Comparison of ENCODE assay signal across 1 cellular context in the genomic region with DNA sequence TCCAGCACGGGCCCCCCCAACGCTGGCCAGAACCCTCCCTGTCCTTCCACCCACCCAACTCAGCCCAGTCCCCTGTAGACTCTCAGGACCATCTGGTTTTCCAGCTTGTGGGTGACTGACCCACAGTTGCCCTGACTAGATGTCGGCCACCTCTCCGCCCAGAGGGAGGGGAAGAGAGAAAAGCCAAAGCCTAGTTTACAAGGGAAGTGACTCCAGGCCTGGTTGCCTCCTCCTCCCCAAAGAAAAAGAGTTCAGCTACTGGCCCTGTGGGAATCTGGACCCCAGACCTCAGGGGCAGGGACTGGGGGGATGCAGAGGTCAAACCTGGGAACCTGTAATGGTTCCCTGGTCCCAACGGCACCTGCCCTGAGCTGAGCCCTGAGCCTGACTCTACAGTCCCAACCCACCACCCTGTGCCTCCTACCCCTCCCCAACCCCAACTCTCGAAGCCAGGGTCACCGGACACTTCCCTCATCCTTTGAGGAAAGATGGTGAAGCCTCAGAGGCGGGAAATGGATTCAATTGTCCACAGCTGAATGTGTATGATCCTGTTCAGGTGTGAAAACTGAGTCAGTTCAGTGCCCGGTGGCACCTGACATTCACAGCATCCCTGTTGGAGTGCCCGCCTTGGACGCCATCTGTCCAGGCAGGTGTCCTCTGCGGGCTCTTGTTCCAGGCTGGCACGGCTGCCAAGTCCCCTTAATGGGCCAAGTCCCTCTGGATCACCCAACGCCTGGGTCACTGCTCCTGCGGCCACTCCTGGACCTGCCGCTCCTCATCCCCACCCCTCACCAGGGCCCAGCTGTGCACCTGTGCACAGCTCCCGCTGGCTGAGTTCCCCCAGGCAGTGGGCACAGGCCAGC.
TF ChIP-seq lines count a peak whose summit lies in the region.

No MANE protein-coding gene starts in this region.

TF ChIP-seq in SK-N-SH treated with all-trans-retinoic acid at 6 μM for 48 hours, 23 proteins besides CTCF, POLR2A, EP300 and RAD21 (continued from another document):
- no peak for TF ChIP-seq ARNTL (CRISPR knock-in tag; IDR thresholded peaks at IDR 0.05; ENCODE audit: borderline replicate concordance, low read depth)
- TF ChIP-seq OSR1 (CRISPR knock-in tag; IDR thresholded peaks at IDR 0.05) = no peak
- TF ChIP-seq, protein P1, sequence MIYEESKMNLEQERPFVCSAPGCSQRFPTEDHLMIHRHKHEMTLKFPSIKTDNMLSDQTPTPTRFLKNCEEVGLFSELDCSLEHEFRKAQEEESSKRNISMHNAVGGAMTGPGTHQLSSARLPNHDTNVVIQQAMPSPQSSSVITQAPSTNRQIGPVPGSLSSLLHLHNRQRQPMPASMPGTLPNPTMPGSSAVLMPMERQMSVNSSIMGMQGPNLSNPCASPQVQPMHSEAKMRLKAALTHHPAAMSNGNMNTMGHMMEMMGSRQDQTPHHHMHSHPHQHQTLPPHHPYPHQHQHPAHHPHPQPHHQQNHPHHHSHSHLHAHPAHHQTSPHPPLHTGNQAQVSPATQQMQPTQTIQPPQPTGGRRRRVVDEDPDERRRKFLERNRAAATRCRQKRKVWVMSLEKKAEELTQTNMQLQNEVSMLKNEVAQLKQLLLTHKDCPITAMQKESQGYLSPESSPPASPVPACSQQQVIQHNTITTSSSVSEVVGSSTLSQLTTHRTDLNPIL (CRISPR knock-in tag; IDR thresholded peaks at IDR 0.05; ENCODE audit: low read depth) = no peak
- TF ChIP-seq TCF4 (CRISPR knock-in tag; IDR thresholded peaks at IDR 0.05; ENCODE audit: borderline replicate concordance) = no peak
- no peak for TF ChIP-seq PPARA (CRISPR knock-in tag; IDR thresholded peaks at IDR 0.05; ENCODE audit: borderline replicate concordance)
- no peak for TF ChIP-seq RARB (CRISPR knock-in tag; IDR thresholded peaks at IDR 0.05)
- no peak for TF ChIP-seq ZC3H10 (CRISPR knock-in tag; IDR thresholded peaks at IDR 0.05)
- no peak for TF ChIP-seq ZFP30 (CRISPR knock-in tag; IDR thresholded peaks at IDR 0.05)
- no peak for TF ChIP-seq ZFP3 (CRISPR knock-in tag; IDR thresholded peaks at IDR 0.05)
- no peak for TF ChIP-seq PATZ1 (CRISPR knock-in tag; IDR thresholded peaks at IDR 0.05; ENCODE audit: borderline replicate concordance)
- no peak for TF ChIP-seq ZNF70 (CRISPR knock-in tag; IDR thresholded peaks at IDR 0.05)
- no peak for TF ChIP-seq GLIS3 (CRISPR knock-in tag; IDR thresholded peaks at IDR 0.05)
